ENCODE assay signal across 3 cellular contexts in genomic region chr1:224734261-224734935, GRCh38.
TF ChIP-seq lines count a peak whose summit lies in the region.

No MANE protein-coding gene starts in this region.

TF ChIP-seq in GM23338, 12 proteins besides CTCF, POLR2A, EP300 and RAD21 (continues in another document):
- no peak for TF ChIP-seq POLR2AphosphoS5 (IDR thresholded peaks at IDR 0.05; ENCODE audit: low read depth)
- no peak for TF ChIP-seq EZH2 (IDR thresholded peaks at IDR 0.05; ENCODE audit: low read depth, unreplicated experiment)
- no peak for TF ChIP-seq STAT1 (IDR thresholded peaks at IDR 0.05; ENCODE audit: unreplicated experiment)
- TF ChIP-seq ZNF462 (CRISPR knock-in tag; IDR thresholded peaks at IDR 0.05) = peak; percentile 68; the same call in 1 of the 2 replicates
- TF ChIP-seq JUNB (IDR thresholded peaks at IDR 0.05; ENCODE audit: unreplicated experiment) = no peak
- TF ChIP-seq NANOG (IDR thresholded peaks at IDR 0.05; ENCODE audit: borderline replicate concordance) = no peak

TF ChIP-seq in GM12878, 131 proteins besides CTCF, POLR2A, EP300 and RAD21 (continued from another document):
- TF ChIP-seq, protein P1, sequence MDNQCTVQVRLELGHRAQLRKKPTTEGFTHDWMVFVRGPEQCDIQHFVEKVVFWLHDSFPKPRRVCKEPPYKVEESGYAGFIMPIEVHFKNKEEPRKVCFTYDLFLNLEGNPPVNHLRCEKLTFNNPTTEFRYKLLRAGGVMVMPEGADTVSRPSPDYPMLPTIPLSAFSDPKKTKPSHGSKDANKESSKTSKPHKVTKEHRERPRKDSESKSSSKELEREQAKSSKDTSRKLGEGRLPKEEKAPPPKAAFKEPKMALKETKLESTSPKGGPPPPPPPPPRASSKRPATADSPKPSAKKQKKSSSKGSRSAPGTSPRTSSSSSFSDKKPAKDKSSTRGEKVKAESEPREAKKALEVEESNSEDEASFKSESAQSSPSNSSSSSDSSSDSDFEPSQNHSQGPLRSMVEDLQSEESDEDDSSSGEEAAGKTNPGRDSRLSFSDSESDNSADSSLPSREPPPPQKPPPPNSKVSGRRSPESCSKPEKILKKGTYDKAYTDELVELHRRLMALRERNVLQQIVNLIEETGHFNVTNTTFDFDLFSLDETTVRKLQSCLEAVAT (IDR thresholded peaks at IDR 0.05) = peak; percentile 93

TF ChIP-seq in HepG2, 621 proteins besides CTCF, POLR2A, EP300 and RAD21:
- TF ChIP-seq ZNF382 (CRISPR knock-in tag; IDR thresholded peaks at IDR 0.05; ENCODE audit: borderline replicate concordance) (no peak), ZSCAN21 (CRISPR knock-in tag; IDR thresholded peaks at IDR 0.05; ENCODE audit: borderline replicate concordance) (no peak), ZNF7 (CRISPR knock-in tag; IDR thresholded peaks at IDR 0.05) (no peak), ARHGAP35 (CRISPR knock-in tag; IDR thresholded peaks at IDR 0.05; ENCODE audit: borderline replicate concordance) (no peak), ZNF34 (CRISPR knock-in tag; IDR thresholded peaks at IDR 0.05; ENCODE audit: borderline replicate concordance) (no peak), FOXP1 (IDR thresholded peaks at IDR 0.05) (no peak), FOXP1 (CRISPR knock-in tag; IDR thresholded peaks at IDR 0.05) (no peak), ZMYM2 (CRISPR knock-in tag; IDR thresholded peaks at IDR 0.05) (no peak), ZNF296 (CRISPR knock-in tag; conservative IDR thresholded peaks at IDR 0.05) (no peak), ATF7-NPFF (CRISPR knock-in tag; IDR thresholded peaks at IDR 0.05; ENCODE audit: low read depth) (no peak), NR2F6 (IDR thresholded peaks at IDR 0.05) (no peak), NR2F6 (CRISPR knock-in tag; IDR thresholded peaks at IDR 0.05) (no peak), HDAC6 (IDR thresholded peaks at IDR 0.05; ENCODE audit: low read depth, low read length) (no peak), CCAR2 (optimal IDR thresholded peaks at IDR 0.05; ENCODE audit: low read depth, low read length) (no peak), ZFP91 (CRISPR knock-in tag; IDR thresholded peaks at IDR 0.05; ENCODE audit: borderline replicate concordance) (no peak), NBN (conservative IDR thresholded peaks at IDR 0.05) (no peak), ARNT (IDR thresholded peaks at IDR 0.05) (no peak), THYN1 (CRISPR knock-in tag; IDR thresholded peaks at IDR 0.05; ENCODE audit: borderline replicate concordance, low read depth) (no peak), ZBTB42 (CRISPR knock-in tag; IDR thresholded peaks at IDR 0.05) (no peak)
- TF ChIP-seq, protein P2, sequence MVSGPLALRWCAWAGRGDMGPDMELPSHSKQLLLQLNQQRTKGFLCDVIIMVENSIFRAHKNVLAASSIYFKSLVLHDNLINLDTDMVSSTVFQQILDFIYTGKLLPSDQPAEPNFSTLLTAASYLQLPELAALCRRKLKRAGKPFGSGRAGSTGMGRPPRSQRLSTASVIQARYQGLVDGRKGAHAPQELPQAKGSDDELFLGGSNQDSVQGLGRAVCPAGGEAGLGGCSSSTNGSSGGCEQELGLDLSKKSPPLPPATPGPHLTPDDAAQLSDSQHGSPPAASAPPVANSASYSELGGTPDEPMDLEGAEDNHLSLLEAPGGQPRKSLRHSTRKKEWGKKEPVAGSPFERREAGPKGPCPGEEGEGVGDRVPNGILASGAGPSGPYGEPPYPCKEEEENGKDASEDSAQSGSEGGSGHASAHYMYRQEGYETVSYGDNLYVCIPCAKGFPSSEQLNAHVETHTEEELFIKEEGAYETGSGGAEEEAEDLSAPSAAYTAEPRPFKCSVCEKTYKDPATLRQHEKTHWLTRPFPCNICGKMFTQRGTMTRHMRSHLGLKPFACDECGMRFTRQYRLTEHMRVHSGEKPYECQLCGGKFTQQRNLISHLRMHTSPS (CRISPR knock-in tag; IDR thresholded peaks at IDR 0.05; ENCODE audit: low read depth) = no peak
- TF ChIP-seq, protein P3, sequence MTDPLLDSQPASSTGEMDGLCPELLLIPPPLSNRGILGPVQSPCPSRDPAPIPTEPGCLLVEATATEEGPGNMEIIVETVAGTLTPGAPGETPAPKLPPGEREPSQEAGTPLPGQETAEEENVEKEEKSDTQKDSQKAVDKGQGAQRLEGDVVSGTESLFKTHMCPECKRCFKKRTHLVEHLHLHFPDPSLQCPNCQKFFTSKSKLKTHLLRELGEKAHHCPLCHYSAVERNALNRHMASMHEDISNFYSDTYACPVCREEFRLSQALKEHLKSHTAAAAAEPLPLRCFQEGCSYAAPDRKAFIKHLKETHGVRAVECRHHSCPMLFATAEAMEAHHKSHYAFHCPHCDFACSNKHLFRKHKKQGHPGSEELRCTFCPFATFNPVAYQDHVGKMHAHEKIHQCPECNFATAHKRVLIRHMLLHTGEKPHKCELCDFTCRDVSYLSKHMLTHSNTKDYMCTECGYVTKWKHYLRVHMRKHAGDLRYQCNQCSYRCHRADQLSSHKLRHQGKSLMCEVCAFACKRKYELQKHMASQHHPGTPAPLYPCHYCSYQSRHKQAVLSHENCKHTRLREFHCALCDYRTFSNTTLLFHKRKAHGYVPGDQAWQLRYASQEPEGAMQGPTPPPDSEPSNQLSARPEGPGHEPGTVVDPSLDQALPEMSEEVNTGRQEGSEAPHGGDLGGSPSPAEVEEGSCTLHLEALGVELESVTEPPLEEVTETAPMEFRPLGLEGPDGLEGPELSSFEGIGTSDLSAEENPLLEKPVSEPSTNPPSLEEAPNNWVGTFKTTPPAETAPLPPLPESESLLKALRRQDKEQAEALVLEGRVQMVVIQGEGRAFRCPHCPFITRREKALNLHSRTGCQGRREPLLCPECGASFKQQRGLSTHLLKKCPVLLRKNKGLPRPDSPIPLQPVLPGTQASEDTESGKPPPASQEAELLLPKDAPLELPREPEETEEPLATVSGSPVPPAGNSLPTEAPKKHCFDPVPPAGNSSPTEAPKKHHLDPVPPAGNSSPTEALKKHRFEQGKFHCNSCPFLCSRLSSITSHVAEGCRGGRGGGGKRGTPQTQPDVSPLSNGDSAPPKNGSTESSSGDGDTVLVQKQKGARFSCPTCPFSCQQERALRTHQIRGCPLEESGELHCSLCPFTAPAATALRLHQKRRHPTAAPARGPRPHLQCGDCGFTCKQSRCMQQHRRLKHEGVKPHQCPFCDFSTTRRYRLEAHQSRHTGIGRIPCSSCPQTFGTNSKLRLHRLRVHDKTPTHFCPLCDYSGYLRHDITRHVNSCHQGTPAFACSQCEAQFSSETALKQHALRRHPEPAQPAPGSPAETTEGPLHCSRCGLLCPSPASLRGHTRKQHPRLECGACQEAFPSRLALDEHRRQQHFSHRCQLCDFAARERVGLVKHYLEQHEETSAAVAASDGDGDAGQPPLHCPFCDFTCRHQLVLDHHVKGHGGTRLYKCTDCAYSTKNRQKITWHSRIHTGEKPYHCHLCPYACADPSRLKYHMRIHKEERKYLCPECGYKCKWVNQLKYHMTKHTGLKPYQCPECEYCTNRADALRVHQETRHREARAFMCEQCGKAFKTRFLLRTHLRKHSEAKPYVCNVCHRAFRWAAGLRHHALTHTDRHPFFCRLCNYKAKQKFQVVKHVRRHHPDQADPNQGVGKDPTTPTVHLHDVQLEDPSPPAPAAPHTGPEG (CRISPR knock-in tag; IDR thresholded peaks at IDR 0.05) = no peak
- TF ChIP-seq, protein P4, sequence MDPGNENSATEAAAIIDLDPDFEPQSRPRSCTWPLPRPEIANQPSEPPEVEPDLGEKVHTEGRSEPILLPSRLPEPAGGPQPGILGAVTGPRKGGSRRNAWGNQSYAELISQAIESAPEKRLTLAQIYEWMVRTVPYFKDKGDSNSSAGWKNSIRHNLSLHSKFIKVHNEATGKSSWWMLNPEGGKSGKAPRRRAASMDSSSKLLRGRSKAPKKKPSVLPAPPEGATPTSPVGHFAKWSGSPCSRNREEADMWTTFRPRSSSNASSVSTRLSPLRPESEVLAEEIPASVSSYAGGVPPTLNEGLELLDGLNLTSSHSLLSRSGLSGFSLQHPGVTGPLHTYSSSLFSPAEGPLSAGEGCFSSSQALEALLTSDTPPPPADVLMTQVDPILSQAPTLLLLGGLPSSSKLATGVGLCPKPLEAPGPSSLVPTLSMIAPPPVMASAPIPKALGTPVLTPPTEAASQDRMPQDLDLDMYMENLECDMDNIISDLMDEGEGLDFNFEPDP (CRISPR knock-in tag; conservative IDR thresholded peaks at IDR 0.05) = no peak
TF ChIP-seq in HepG2: peak in this region for 0.
